8 cellular contexts compared by ENCODE assay signal in genomic region chr1:109792056-109792831, GRCh38. TPM values are rescaled to one million over a fixed set of nuclear protein-coding genes. Genes with fewer than 3 reads are reported as not detected.
DNase-seq lines count a peak whose midpoint lies in the region; ATAC-seq and TF ChIP-seq lines count a peak whose summit lies in the region.

No MANE protein-coding gene starts in this region.

- no peak for TF ChIP-seq POLR2A in gastroesophageal sphincter (IDR thresholded peaks at IDR 0.05)

- peak; percentile 49 for DNase-seq in COLO829 (ENCODE audit: low spot score)
- DNase-seq in HuH-7.5 (ENCODE audit: low spot score), result peak; percentile 65
- DNase-seq in activated CD8-positive, alpha-beta memory T cell treated with anti-CD3 and anti-CD28 coated beads for 24 hours, result peak; percentile 58
- DNase-seq in osteoblast (ENCODE audit: insufficient read length, low spot score, missing footprints), result peak; percentile 96
- no peak for DNase-seq in NCI-H2029 (lab: John Stamatoyannopoulos, UW)
- DNase-seq in T-helper 1 cell, result no peak

- peak overlapping the region; percentile 25 for H3K4me2 ChIP-seq in osteoblast (ENCODE audit: insufficient read depth, low read length)

- H3K36me3 ChIP-seq in gastroesophageal sphincter (no peaks in the 10 kb centered on the region), osteoblast (ENCODE audit: insufficient read depth, low read length) (no peaks in the 10 kb centered on the region)

- no peak overlapping the region for H2AFZ ChIP-seq in osteoblast (ENCODE audit: low read length)

- H4K20me1 ChIP-seq in osteoblast (ENCODE audit: insufficient read depth, low read length), result no peaks in the 10 kb centered on the region

- ATAC-seq in gastroesophageal sphincter, result peak; percentile 45
- no peak for ATAC-seq in esophagus mucosa

- H3K9me3 ChIP-seq in gastroesophageal sphincter (no peaks in the 10 kb centered on the region), osteoblast (ENCODE audit: low read depth, low read length) (no peaks in the 10 kb centered on the region)

- H3K27ac ChIP-seq in gastroesophageal sphincter, result peak overlapping the region in 3 of 4 donors; percentile 44 to 66 (median 64)
- peak overlapping the region; percentile 61 for H3K27ac ChIP-seq in osteoblast (ENCODE audit: low read depth, low read length)

- no peak overlapping the region for H3K4me3 ChIP-seq in gastroesophageal sphincter
- peak overlapping the region; percentile 13 for H3K4me3 ChIP-seq in osteoblast (ENCODE audit: insufficient read depth, low read length)

- no peak for TF ChIP-seq EP300 in gastroesophageal sphincter (IDR thresholded peaks at IDR 0.05)

- H3K27me3 ChIP-seq in gastroesophageal sphincter (no peaks in the 10 kb centered on the region), osteoblast (ENCODE audit: insufficient read depth, low read length) (no peaks in the 10 kb centered on the region)

- WGBS in gastroesophageal sphincter (ENCODE audit: low coverage in 1 of 2), 2 donors, result 50% methylated on average over 2 of the region's 18 CpGs; no CpG with 5 or more reads in 1 of the 2 donors

- TF ChIP-seq CTCF in gastroesophageal sphincter (IDR thresholded peaks at IDR 0.05), result peak in 2 of 4 experiments; percentile 22 to 46
- TF ChIP-seq CTCF in osteoblast (IDR thresholded peaks at IDR 0.05; ENCODE audit: extremely low read depth, low read depth, low read length), result peak; percentile 65

- H3K4me1 ChIP-seq in gastroesophageal sphincter (peaks cover 0 to 66% (median 49%) of the 10 kb centered on the region in 3 donors), osteoblast (ENCODE audit: insufficient read depth, low read length) (peaks cover 54% of the 10 kb centered on the region)

- H3K79me2 ChIP-seq in osteoblast (ENCODE audit: insufficient read depth, low read length), result no peaks in the 10 kb centered on the region

RNA-seq across cellular contexts. Expression of gene EPS8L3, which starts 28.5 kb away (rescaled TPM):
- total RNA-seq in gastroesophageal sphincter (under 1 TPM in 1 of 4 donors, not detected in 3; 0.12 TPM), osteoblast (not detected in 2 replicates), esophagus mucosa (not detected)

RNA-seq across cellular contexts. Expression of gene GSTM3, which starts 51.4 kb away (rescaled TPM):
- total RNA-seq in gastroesophageal sphincter (10 to 100 TPM; 70.1 to 90.9 (median 80.1) TPM), osteoblast (49.9 and 50.1 TPM in 2 replicates), esophagus mucosa (19.4 TPM)

Comparison
In these comparisons a context has a peak if more than half of its experiments do, and no peak if none do; other contexts are left out.
1. DNase-seq: peak in COLO829 (single experiment), HuH-7.5 (single experiment), activated CD8-positive, alpha-beta memory T cell treated with anti-CD3 and anti-CD28 coated beads for 24 hours (single experiment) and osteoblast (single experiment); none in NCI-H2029 (single experiment) and T-helper 1 cell (0 of 5).